In the genomic region with DNA sequence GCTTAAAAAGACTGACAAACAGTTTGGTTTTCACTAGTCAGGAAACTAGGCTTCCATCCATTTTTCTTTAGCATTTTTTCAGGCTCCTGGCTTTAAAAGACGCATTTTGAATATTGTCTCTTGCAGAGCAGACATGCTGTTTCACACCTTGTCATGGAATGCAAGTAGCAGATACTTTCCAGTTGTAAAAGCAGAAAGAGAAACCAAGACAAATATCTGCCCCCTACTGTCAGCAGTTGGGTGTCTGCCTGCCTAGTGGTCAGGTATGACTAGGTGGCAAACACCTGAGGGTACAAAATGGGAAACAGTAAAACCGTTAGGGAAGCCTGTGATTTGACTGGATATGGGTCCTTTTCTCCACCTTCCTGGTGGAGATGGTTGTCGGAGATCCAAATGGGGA, we compare ENCODE assay signal across 16 cellular contexts.
DNase-seq lines count a peak whose midpoint lies in the region; ATAC-seq, FAIRE-seq and TF ChIP-seq lines count a peak whose summit lies in the region.
"Had no signal": no experiment of that assay in that cellular context is flagged by ENCODE, and none has a peak within 500 bp of the region (broad histone marks: within the 10 kb centered on the region; RNA-seq: fewer than 3 reads in every experiment).

No MANE protein-coding gene starts in this region.

- no peaks in the 10 kb centered on the region; the same call in 1 of the 2 replicates for H3K9me3 ChIP-seq in K562 (replicated peaks; ENCODE audit: control insufficient read depth, insufficient read depth, low read depth, low read length)
- no peaks in the 10 kb centered on the region for H3K9me3 ChIP-seq in neural progenitor cell (ENCODE audit: low read depth)
- no peaks in the 10 kb centered on the region for H3K9me3 ChIP-seq in CD4-positive, alpha-beta memory T cell (ENCODE audit: control insufficient read depth in 1 of 2, low read length in 2 of 2)

- H2AFZ ChIP-seq in K562 (ENCODE audit: low read depth, low read length) (peak overlapping the region; percentile 7; the same call in 1 of the 2 replicates), neural progenitor cell (replicated peaks) (no peak overlapping the region)

- FAIRE-seq in K562 (lab: Jason Lieb, UNC), result no peak

- H3K27me3 Mint-ChIP-seq in activated CD8-positive, alpha-beta T cell treated with anti-CD3 and anti-CD28 coated beads for 36 hours, result peaks cover 31% of the 10 kb centered on the region
- H3K27me3 Mint-ChIP-seq in activated CD8-positive, alpha-beta T cell treated with anti-CD3 and anti-CD28 coated beads, Interleukin-2, amount 10 ng/mL, durations not matched to agents 7 days and 5 days (ENCODE audit: low read depth), result peaks cover 14% of the 10 kb centered on the region
- H3K27me3 Mint-ChIP-seq in neural progenitor cell (ENCODE audit: insufficient read depth, low read depth), result no peaks in the 10 kb centered on the region
- peaks cover 13 to 17% of the 10 kb centered on the region in 2 donors for H3K27me3 Mint-ChIP-seq in CD4-positive, alpha-beta memory T cell

- H3K36me3 ChIP-seq in H7 (replicated peaks; ENCODE audit: control insufficient read depth, insufficient read depth, low read length), result no peaks in the 10 kb centered on the region
- H3K36me3 ChIP-seq in K562 (ENCODE audit: control insufficient read depth, insufficient read depth, low read length), result no peaks in the 10 kb centered on the region
- no peaks in the 10 kb centered on the region for H3K36me3 ChIP-seq in neural progenitor cell
- H3K36me3 ChIP-seq in CD4-positive, alpha-beta memory T cell (ENCODE audit: insufficient read depth, low read length), result no peaks in the 10 kb centered on the region

- no peaks in the 10 kb centered on the region for H4K20me1 ChIP-seq in K562 (replicated peaks; ENCODE audit: control insufficient read depth, insufficient read depth, low read length)
- no peaks in the 10 kb centered on the region for H4K20me1 ChIP-seq in neural progenitor cell (ENCODE audit: low read depth)

- CTCF ChIA-PET in activated CD8-positive, alpha-beta T cell treated with anti-CD3 and anti-CD28 coated beads for 36 hours (lab: Charles Lee), result interaction anchor here (1.3 kb wide), 1 partner anchor 59 kb away, joined by 3 read pairs; no protein-coding TSS in a partner anchor
- CTCF ChIA-PET in activated CD8-positive, alpha-beta T cell treated with anti-CD3 and anti-CD28 coated beads, Interleukin-2, amount 10 ng/mL, durations not matched to agents 7 days and 5 days (lab: Charles Lee), result no interaction called here
- CTCF ChIA-PET in K562 (lab: Yijun Ruan, JAX; ENCODE audit: low intra/inter-chr PET ratio), result no interaction called here
- CTCF ChIA-PET in CD4-positive, alpha-beta memory T cell (lab: Charles Lee; ENCODE audit: partially characterized antibody), result interaction anchor here (0.7 kb wide), 1 partner anchor 67 kb away, joined by 3 read pairs; no protein-coding TSS in a partner anchor

- POLR2A ChIA-PET in activated CD8-positive, alpha-beta T cell treated with anti-CD3 and anti-CD28 coated beads for 36 hours (lab: Charles Lee), result no interaction called here
- POLR2A ChIA-PET in activated CD8-positive, alpha-beta T cell treated with anti-CD3 and anti-CD28 coated beads, Interleukin-2, amount 10 ng/mL, durations not matched to agents 7 days and 5 days (lab: Charles Lee), result no interaction called here
- POLR2A ChIA-PET in K562 (lab: Yijun Ruan, JAX), result no interaction called here
- POLR2A ChIA-PET in CD4-positive, alpha-beta memory T cell (lab: Charles Lee; ENCODE audit: partially characterized antibody), result no interaction called here

- H3K4me3 ChIP-seq in H7 (ENCODE audit: insufficient read depth, low read depth, low read length) (no peak overlapping the region), K562 (no peak overlapping the region), neural progenitor cell (no peak overlapping the region)
- no peak overlapping the region for H3K4me3 ChIP-seq in CD4-positive, alpha-beta memory T cell (ENCODE audit: low read length in 2 of 2)
- H3K4me3 ChIP-seq: lung had no signal

- intact Hi-C loops in activated CD8-positive, alpha-beta T cell treated with anti-CD3 and anti-CD28 coated beads for 36 hours (cut with micrococcal nuclease), result no loop called here
- intact Hi-C loops in K562 (cut with micrococcal nuclease), result loop anchor here (2.0 kb wide), 1 partner anchor 58 kb away; no protein-coding TSS in a partner anchor
- intact Hi-C loops in CD4-positive, alpha-beta memory T cell (cut with micrococcal nuclease), result no loop called here

- TF ChIP-seq CTCF in activated CD8-positive, alpha-beta T cell treated with anti-CD3 and anti-CD28 coated beads for 36 hours (IDR thresholded peaks at IDR 0.05), result no peak
- TF ChIP-seq CTCF in K562 (IDR thresholded peaks at IDR 0.05 in 2 of 3, conservative IDR thresholded peaks at IDR 0.05 in 1 of 3; ENCODE audit: insufficient read depth in 2 of 3, low read depth in 1 of 3, low read length in 3 of 3) (peak; percentile 47 to 62 (median 50); a peak in 5 of 6 replicates), neural progenitor cell (IDR thresholded peaks at IDR 0.05) (peak; percentile 6)

- DNase-seq in activated CD8-positive, alpha-beta T cell treated with anti-CD3 and anti-CD28 coated beads for 36 hours, result peak; percentile 20
- DNase-seq in activated CD8-positive, alpha-beta T cell treated with anti-CD3 and anti-CD28 coated beads, Interleukin-2, amount 10 ng/mL, durations not matched to agents 7 days and 5 days, result no peak
- DNase-seq in H7 (peak; percentile 8), K562 (ENCODE audit: extremely low read depth in 1 of 4, low spot score in 3 of 4) (peak in 1 of 4 experiments; percentile 38), neural progenitor cell (ENCODE audit: low spot score) (no peak), NCI-H446 treated with DMSO at 0.1 percent for 48 hours (lab: John Stamatoyannopoulos, UW) (no peak)
- DNase-seq in CD4-positive, alpha-beta memory T cell, result no peak
- DNase-seq in activated CD8-positive, alpha-beta memory T cell treated with anti-CD3 and anti-CD28 coated beads for 24 hours, result no peak
- DNase-seq: activated CD8-positive, alpha-beta memory T cell treated with anti-CD3 and anti-CD28 coated beads, Interleukin-2, amount 50 U/mL, for 4 hours; activated naive CD4-positive, alpha-beta T cell treated with anti-CD3 and anti-CD28 coated beads, Interleukin-2, amount 10 ng/mL, durations not matched to agents 7 days and 5 days; effector CD4-positive, alpha-beta T cell; NCI-H1694; NCI-H510A treated with DMSO at 0.1 percent for 48 hours had no signal

- BruUV-seq in K562 (replicated peaks; lab: Mats Ljungman, UMichigan), result no TSS peak

- TF ChIP-seq POLR2A in K562 (conservative IDR thresholded peaks at IDR 0.05), result no peak

- H3K27ac ChIP-seq in K562 (ENCODE audit: extremely low read depth, low read depth, low read length) (no peak overlapping the region), neural progenitor cell (no peak overlapping the region)
- H3K27ac ChIP-seq in CD4-positive, alpha-beta memory T cell (ENCODE audit: low read depth, low read length), result no peak overlapping the region
- H3K27ac ChIP-seq: VCaP had no signal

- H3F3A ChIP-seq in neural progenitor cell (ENCODE audit: low read depth), result no peaks in the 10 kb centered on the region

- TF ChIP-seq EP300 in K562 (IDR thresholded peaks at IDR 0.05; ENCODE audit: low read length), result no peak

- no peaks in the 10 kb centered on the region for H3K27me3 ChIP-seq in H7 (ENCODE audit: control insufficient read depth, insufficient read depth, low read length)
- H3K27me3 ChIP-seq in K562 (ENCODE audit: control insufficient read depth in 2 of 2, insufficient read depth in 2 of 2, low read length in 2 of 2), result no peaks in the 10 kb centered on the region; a peak in 1 of 5 replicates
- no peaks in the 10 kb centered on the region for H3K27me3 ChIP-seq in neural progenitor cell
- no peaks in the 10 kb centered on the region for H3K27me3 ChIP-seq in CD4-positive, alpha-beta memory T cell (ENCODE audit: insufficient read depth, low read length)

- in situ Hi-C loops in K562 (cut with MboI), result no loop called here

- H3K79me2 ChIP-seq in K562 (ENCODE audit: control insufficient read depth, insufficient read depth, low read length) (no peaks in the 10 kb centered on the region), neural progenitor cell (ENCODE audit: low read depth) (no peaks in the 10 kb centered on the region)

- 36% methylated on average over 3 of the region's 3 CpGs for WGBS in K562 (ENCODE audit: insufficient coverage, low coverage, missing lambda C conversion rate)

- ATAC-seq in activated CD8-positive, alpha-beta T cell treated with anti-CD3 and anti-CD28 coated beads for 36 hours, result peak; percentile 58
- no peak for ATAC-seq in activated CD8-positive, alpha-beta T cell treated with anti-CD3 and anti-CD28 coated beads, Interleukin-2, amount 10 ng/mL, durations not matched to agents 7 days and 5 days
- ATAC-seq in K562, result peak; percentile 60

- TF ChIP-seq RAD21 in K562 (CRISPR knock-in tag; conservative IDR thresholded peaks at IDR 0.05 in 1 of 2, IDR thresholded peaks at IDR 0.05 in 1 of 2), result peak in 1 of 2 experiments; percentile 49; a peak in 2 of 4 replicates

- H3K4me2 ChIP-seq in K562 (ENCODE audit: insufficient read depth, low read length) (no peak overlapping the region), neural progenitor cell (no peak overlapping the region)

- peaks cover 4% of the 10 kb centered on the region for H3K4me1 Mint-ChIP-seq in activated CD8-positive, alpha-beta T cell treated with anti-CD3 and anti-CD28 coated beads for 36 hours (ENCODE audit: low read depth)
- H3K4me1 Mint-ChIP-seq in activated CD8-positive, alpha-beta T cell treated with anti-CD3 and anti-CD28 coated beads, Interleukin-2, amount 10 ng/mL, durations not matched to agents 7 days and 5 days (ENCODE audit: low read depth), result no peaks in the 10 kb centered on the region
- peaks cover 6% of the 10 kb centered on the region for H3K4me1 Mint-ChIP-seq in neural progenitor cell
- peaks cover 14 to 21% (median 19%) of the 10 kb centered on the region in 4 donors for H3K4me1 Mint-ChIP-seq in CD4-positive, alpha-beta memory T cell
- H3K4me1 Mint-ChIP-seq: nephron had no signal

- H3K9me3 Mint-ChIP-seq in activated CD8-positive, alpha-beta T cell treated with anti-CD3 and anti-CD28 coated beads for 36 hours, result no peaks in the 10 kb centered on the region
- no peaks in the 10 kb centered on the region for H3K9me3 Mint-ChIP-seq in activated CD8-positive, alpha-beta T cell treated with anti-CD3 and anti-CD28 coated beads, Interleukin-2, amount 10 ng/mL, durations not matched to agents 7 days and 5 days (ENCODE audit: insufficient read depth)
- H3K9me3 Mint-ChIP-seq in neural progenitor cell, result no peaks in the 10 kb centered on the region
- H3K9me3 Mint-ChIP-seq in CD4-positive, alpha-beta memory T cell, result no peaks in the 10 kb centered on the region
- H3K9me3 Mint-ChIP-seq: activated naive CD4-positive, alpha-beta T cell treated with anti-CD3 and anti-CD28 coated beads, Interleukin-2, amount 10 ng/mL, durations not matched to agents 7 days and 5 days; nephron had no signal

- peaks cover 0 to 15% of the 10 kb centered on the region in 2 experiments; a peak in 3 of 5 replicates for H3K4me1 ChIP-seq in K562 (replicated peaks in 1 of 2; ENCODE audit: control insufficient read depth in 2 of 2, insufficient read depth in 2 of 2, low read length in 2 of 2)
- no peaks in the 10 kb centered on the region for H3K4me1 ChIP-seq in neural progenitor cell
- H3K4me1 ChIP-seq in CD4-positive, alpha-beta memory T cell (ENCODE audit: insufficient read depth, low read length), result peaks cover 17% of the 10 kb centered on the region

- no peak overlapping the region for H3K9ac ChIP-seq in K562 (ENCODE audit: insufficient read depth in 1 of 2, low read depth in 2 of 2, low read length in 2 of 2)
- no peak overlapping the region for H3K9ac ChIP-seq in neural progenitor cell

- no peaks in the 10 kb centered on the region for H3K36me3 Mint-ChIP-seq in activated CD8-positive, alpha-beta T cell treated with anti-CD3 and anti-CD28 coated beads for 36 hours (ENCODE audit: low read depth)
- H3K36me3 Mint-ChIP-seq in activated CD8-positive, alpha-beta T cell treated with anti-CD3 and anti-CD28 coated beads, Interleukin-2, amount 10 ng/mL, durations not matched to agents 7 days and 5 days (ENCODE audit: low read depth), result no peaks in the 10 kb centered on the region
- H3K36me3 Mint-ChIP-seq in neural progenitor cell, result no peaks in the 10 kb centered on the region
- no peaks in the 10 kb centered on the region for H3K36me3 Mint-ChIP-seq in CD4-positive, alpha-beta memory T cell
- H3K36me3 Mint-ChIP-seq: activated naive CD4-positive, alpha-beta T cell treated with anti-CD3 and anti-CD28 coated beads, Interleukin-2, amount 10 ng/mL, durations not matched to agents 7 days and 5 days had no signal

- no peak overlapping the region for H3K27ac Mint-ChIP-seq in activated CD8-positive, alpha-beta T cell treated with anti-CD3 and anti-CD28 coated beads for 36 hours
- no peak overlapping the region for H3K27ac Mint-ChIP-seq in activated CD8-positive, alpha-beta T cell treated with anti-CD3 and anti-CD28 coated beads, Interleukin-2, amount 10 ng/mL, durations not matched to agents 7 days and 5 days
- no peak overlapping the region for H3K27ac Mint-ChIP-seq in neural progenitor cell
- no peak overlapping the region for H3K27ac Mint-ChIP-seq in CD4-positive, alpha-beta memory T cell
- H3K27ac Mint-ChIP-seq: activated naive CD4-positive, alpha-beta T cell treated with anti-CD3 and anti-CD28 coated beads, Interleukin-2, amount 10 ng/mL, durations not matched to agents 7 days and 5 days; nephron had no signal

- H3K9me1 ChIP-seq in K562 (ENCODE audit: control insufficient read depth, insufficient read depth, low read length), result no peaks in the 10 kb centered on the region

- H3K4me3 Mint-ChIP-seq in activated CD8-positive, alpha-beta T cell treated with anti-CD3 and anti-CD28 coated beads for 36 hours, result no peak overlapping the region
- H3K4me3 Mint-ChIP-seq in activated CD8-positive, alpha-beta T cell treated with anti-CD3 and anti-CD28 coated beads, Interleukin-2, amount 10 ng/mL, durations not matched to agents 7 days and 5 days, result no peak overlapping the region
- no peak overlapping the region for H3K4me3 Mint-ChIP-seq in neural progenitor cell
- H3K4me3 Mint-ChIP-seq in CD4-positive, alpha-beta memory T cell, result no peak overlapping the region
- H3K4me3 Mint-ChIP-seq: activated naive CD4-positive, alpha-beta T cell treated with anti-CD3 and anti-CD28 coated beads, Interleukin-2, amount 10 ng/mL, durations not matched to agents 7 days and 5 days; nephron had no signal

Comparison
In these comparisons a context has a peak if more than half of its experiments do, and no peak if none do; other contexts are left out.
1. DNase-seq: peak in activated CD8-positive, alpha-beta T cell treated with anti-CD3 and anti-CD28 coated beads for 36 hours (single experiment) and H7 (single experiment); none in activated CD8-positive, alpha-beta T cell treated with anti-CD3 and anti-CD28 coated beads, Interleukin-2, amount 10 ng/mL, durations not matched to agents 7 days and 5 days (single experiment), neural progenitor cell (single experiment), NCI-H446 treated with DMSO at 0.1 percent for 48 hours (single experiment), CD4-positive, alpha-beta memory T cell (0 of 5) and activated CD8-positive, alpha-beta memory T cell treated with anti-CD3 and anti-CD28 coated beads for 24 hours (single experiment).
2. CTCF ChIA-PET loops: an anchor here in activated CD8-positive, alpha-beta T cell treated with anti-CD3 and anti-CD28 coated beads for 36 hours (1.3 kb wide) and CD4-positive, alpha-beta memory T cell (0.7 kb wide); none called in activated CD8-positive, alpha-beta T cell treated with anti-CD3 and anti-CD28 coated beads, Interleukin-2, amount 10 ng/mL, durations not matched to agents 7 days and 5 days and K562.